ENCODE assay signal across 22 cellular contexts in the genomic region with DNA sequence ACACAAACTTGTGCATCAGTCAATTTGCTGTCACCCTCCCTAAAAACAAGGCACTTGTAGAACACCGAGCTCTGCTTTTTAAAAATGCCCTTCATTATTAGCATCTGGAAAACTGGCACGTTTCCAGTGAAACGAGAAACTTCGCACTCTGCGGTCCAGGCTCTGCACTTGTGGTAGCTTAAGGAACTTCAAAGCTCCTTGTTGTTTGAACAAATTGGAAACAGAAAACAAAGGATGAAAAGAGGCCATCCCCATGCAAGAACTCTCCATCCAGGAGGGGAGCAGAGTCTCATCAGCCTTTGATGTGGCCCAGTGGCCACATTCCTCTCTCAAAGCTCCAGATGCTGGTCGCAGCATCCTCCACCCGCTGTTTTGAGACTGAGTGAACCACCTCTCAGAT.
DNase-seq lines count a peak whose midpoint lies in the region; ATAC-seq and TF ChIP-seq lines count a peak whose summit lies in the region.
"Had no signal": no experiment of that assay in that cellular context is flagged by ENCODE, and none has a peak within 500 bp of the region (broad histone marks: within the 10 kb centered on the region; RNA-seq: fewer than 3 reads in every experiment).

No MANE protein-coding gene starts in this region.

- H3K36me3 Mint-ChIP-seq in WTC11: peaks cover 24% of the 10 kb centered on the region
- H3K36me3 Mint-ChIP-seq: naive B cell, T-cell had no signal

- H3K9me3 Mint-ChIP-seq in WTC11: peaks cover 26% of the 10 kb centered on the region

- H3K4me1 Mint-ChIP-seq in WTC11: peaks cover 55% of the 10 kb centered on the region
- H3K4me1 Mint-ChIP-seq: T-cell had no signal

- CTCF ChIA-PET in WTC11 (lab: Charles Lee): no interaction called here

- H3K27ac Mint-ChIP-seq in WTC11: no peak overlapping the region
- H3K27ac Mint-ChIP-seq: naive B cell, T-cell had no signal

- peak; percentile 1 for DNase-seq in NCI-H2171 treated with DMSO at 0.1 percent for 48 hours (lab: John Stamatoyannopoulos, UW)
- DNase-seq in NCI-H2171 (lab: John Stamatoyannopoulos, UW): no peak
- DNase-seq in DMS79 treated with DMSO at 0.1 percent for 48 hours (lab: John Stamatoyannopoulos, UW): peak; percentile 2
- DNase-seq in WTC11 (ENCODE audit: low spot score): no peak
- no peak for DNase-seq in medulla oblongata (ENCODE audit: extremely low spot score)
- no peak for DNase-seq in NCI-H2107 (lab: John Stamatoyannopoulos, UW)
- no peak for DNase-seq in SK-N-DZ (ENCODE audit: low spot score)
- DNase-seq: ACHN, activated gamma-delta T cell, C1 segment of cervical spinal cord, Calu3, dermis blood vessel endothelial cell, hypothalamus, islet precursor cell, Karpas-422, naive B cell, NCI-H1092, NCI-H345, T-cell, testis had no signal

- TF ChIP-seq CTCF in WTC11 (IDR thresholded peaks at IDR 0.05): no peak

- H3K27me3 Mint-ChIP-seq in WTC11 (ENCODE audit: low read depth): peaks cover 3% of the 10 kb centered on the region

- no peaks in the 10 kb centered on the region for H3K27me3 ChIP-seq in layer of hippocampus (ENCODE audit: control insufficient read depth, insufficient read depth, low read length)
- H3K27me3 ChIP-seq: testis had no signal

- POLR2A ChIA-PET in WTC11 (lab: Charles Lee): no interaction called here

- ATAC-seq in WTC11: no peak
- ATAC-seq: sciatic nerve, T-cell had no signal

- peak overlapping the region; percentile 59 for H3K27ac ChIP-seq in layer of hippocampus (ENCODE audit: low read depth, low read length)
- H3K27ac ChIP-seq: testis had no signal

- H3K4me3 Mint-ChIP-seq in WTC11: no peak overlapping the region
- H3K4me3 Mint-ChIP-seq: T-cell had no signal

TF ChIP-seq in WTC11, 78 proteins besides CTCF, POLR2A, EP300 and RAD21:
- TF ChIP-seq HMGA2 (CRISPR knock-in tag; IDR thresholded peaks at IDR 0.05) (peak; percentile 68; the same call in 1 of the 2 replicates), ZBTB21 (CRISPR knock-in tag; IDR thresholded peaks at IDR 0.05; ENCODE audit: borderline replicate concordance) (no peak)
- TF ChIP-seq, protein P1, sequence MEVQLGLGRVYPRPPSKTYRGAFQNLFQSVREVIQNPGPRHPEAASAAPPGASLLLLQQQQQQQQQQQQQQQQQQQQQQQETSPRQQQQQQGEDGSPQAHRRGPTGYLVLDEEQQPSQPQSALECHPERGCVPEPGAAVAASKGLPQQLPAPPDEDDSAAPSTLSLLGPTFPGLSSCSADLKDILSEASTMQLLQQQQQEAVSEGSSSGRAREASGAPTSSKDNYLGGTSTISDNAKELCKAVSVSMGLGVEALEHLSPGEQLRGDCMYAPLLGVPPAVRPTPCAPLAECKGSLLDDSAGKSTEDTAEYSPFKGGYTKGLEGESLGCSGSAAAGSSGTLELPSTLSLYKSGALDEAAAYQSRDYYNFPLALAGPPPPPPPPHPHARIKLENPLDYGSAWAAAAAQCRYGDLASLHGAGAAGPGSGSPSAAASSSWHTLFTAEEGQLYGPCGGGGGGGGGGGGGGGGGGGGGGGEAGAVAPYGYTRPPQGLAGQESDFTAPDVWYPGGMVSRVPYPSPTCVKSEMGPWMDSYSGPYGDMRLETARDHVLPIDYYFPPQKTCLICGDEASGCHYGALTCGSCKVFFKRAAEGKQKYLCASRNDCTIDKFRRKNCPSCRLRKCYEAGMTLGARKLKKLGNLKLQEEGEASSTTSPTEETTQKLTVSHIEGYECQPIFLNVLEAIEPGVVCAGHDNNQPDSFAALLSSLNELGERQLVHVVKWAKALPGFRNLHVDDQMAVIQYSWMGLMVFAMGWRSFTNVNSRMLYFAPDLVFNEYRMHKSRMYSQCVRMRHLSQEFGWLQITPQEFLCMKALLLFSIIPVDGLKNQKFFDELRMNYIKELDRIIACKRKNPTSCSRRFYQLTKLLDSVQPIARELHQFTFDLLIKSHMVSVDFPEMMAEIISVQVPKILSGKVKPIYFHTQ (CRISPR knock-in tag; IDR thresholded peaks at IDR 0.05): no peak

Comparison
In these comparisons a context has a peak if more than half of its experiments do, and no peak if none do; other contexts are left out.
1. DNase-seq: peak in NCI-H2171 treated with DMSO at 0.1 percent for 48 hours (single experiment) and DMS79 treated with DMSO at 0.1 percent for 48 hours (single experiment); none in NCI-H2171 (single experiment), WTC11 (single experiment), medulla oblongata (single experiment), NCI-H2107 (single experiment) and SK-N-DZ (single experiment).